9 cellular contexts compared by ENCODE assay signal in the genomic region with DNA sequence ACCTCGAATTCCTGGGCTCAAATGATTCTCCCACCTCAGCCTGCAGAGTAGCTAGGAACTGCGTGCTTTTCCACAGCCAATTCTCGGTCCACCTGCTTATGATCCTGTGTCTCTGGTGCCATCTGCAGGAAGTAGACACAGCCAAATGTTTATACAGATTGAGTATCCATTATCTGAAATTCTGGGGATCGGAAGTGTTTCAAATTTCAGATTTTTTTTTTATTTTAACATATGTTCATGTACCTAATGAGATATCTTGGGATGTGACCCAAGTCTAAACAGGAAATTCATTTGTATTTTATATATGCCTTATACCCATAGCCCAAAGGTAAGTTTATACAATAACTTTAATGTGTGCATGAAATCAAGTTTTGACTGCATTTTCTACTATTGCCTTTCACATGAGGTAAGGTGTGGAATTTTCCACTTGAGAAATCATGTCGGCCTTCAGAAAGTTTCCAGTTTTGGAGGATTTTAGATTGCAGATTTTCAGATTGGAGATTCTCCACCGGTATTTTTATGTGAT.
DNase-seq lines count a peak whose midpoint lies in the region; ATAC-seq and TF ChIP-seq lines count a peak whose summit lies in the region.
"Had no signal": no experiment of that assay in that cellular context is flagged by ENCODE, and none has a peak within 500 bp of the region (broad histone marks: within the 10 kb centered on the region; RNA-seq: fewer than 3 reads in every experiment).

No MANE protein-coding gene starts in this region.

- ATAC-seq in GM18858 (IDR thresholded peaks at IDR 0.05; ENCODE audit: unreplicated experiment) (no peak), HG03442 (IDR thresholded peaks at IDR 0.05; ENCODE audit: unreplicated experiment) (no peak)

- no peak overlapping the region for H3K23ac ChIP-seq in mesenchymal stem cell (ENCODE audit: low read length in 2 of 2)

- no peak overlapping the region for H3K4me2 ChIP-seq in mesenchymal stem cell (ENCODE audit: low read length, poor library complexity, severe bottlenecking)

- no peak overlapping the region for H2BK15ac ChIP-seq in mesenchymal stem cell (ENCODE audit: low read depth, poor library complexity, severe bottlenecking)

- H3K18ac ChIP-seq in mesenchymal stem cell (ENCODE audit: low read depth in 1 of 2, low read length in 2 of 2) = no peak overlapping the region

- H3K4me3 ChIP-seq in AG04450 (ENCODE audit: low read depth, low read length) (no peak overlapping the region; the same call in 1 of the 2 replicates), mesenchymal stem cell (ENCODE audit: insufficient read depth in 1 of 2, low read depth in 1 of 2, low read length in 2 of 2) (no peak overlapping the region)
- H3K4me3 ChIP-seq: thoracic aorta had no signal

- H3K14ac ChIP-seq in mesenchymal stem cell (ENCODE audit: low read length in 2 of 2) = no peak overlapping the region

- POLR2A ChIA-PET in AG04450 (lab: Yijun Ruan, JAX) = interaction anchor here (0.7 to 0.8 kb wide), 2 partner anchors 10 to 264 kb away, joined by 3 to 6 read pairs; partner anchors contain the start of gene GPX8

- H3K9me3 ChIP-seq in AG04450 (ENCODE audit: control insufficient read depth, insufficient read depth, low read length) = no peaks in the 10 kb centered on the region
- no peaks in the 10 kb centered on the region for H3K9me3 ChIP-seq in mesenchymal stem cell (ENCODE audit: control insufficient read depth, low read length)
- H3K9me3 ChIP-seq: thoracic aorta had no signal

- TF ChIP-seq CTCF in AG04450 (IDR thresholded peaks at IDR 0.05; ENCODE audit: low read depth, low read length) = peak; percentile 73

- H2BK12ac ChIP-seq in mesenchymal stem cell (ENCODE audit: low read length in 2 of 2) = no peak overlapping the region

- no peak overlapping the region for H2AFZ ChIP-seq in mesenchymal stem cell (ENCODE audit: low read depth, low read length)

- no peaks in the 10 kb centered on the region for H3K36me3 ChIP-seq in mesenchymal stem cell (ENCODE audit: control insufficient read depth in 1 of 2, insufficient read depth in 2 of 2, low read depth in 1 of 2, low read length in 2 of 2)
- H3K36me3 ChIP-seq: thoracic aorta had no signal

- H3K79me1 ChIP-seq in mesenchymal stem cell (replicated peaks; ENCODE audit: low read length, poor library complexity, severe bottlenecking) = no peaks in the 10 kb centered on the region

- H3K9ac ChIP-seq in mesenchymal stem cell (ENCODE audit: low read length) = peak overlapping the region; percentile 55

- H3K4ac ChIP-seq in mesenchymal stem cell (ENCODE audit: low read depth in 1 of 2, low read length in 2 of 2) = no peak overlapping the region

- H4K91ac ChIP-seq in mesenchymal stem cell (ENCODE audit: low read length) = no peak overlapping the region

- peaks cover 3% of the 10 kb centered on the region for H3K4me1 ChIP-seq in mesenchymal stem cell (ENCODE audit: control insufficient read depth, insufficient read depth, low read depth, low read length)

- H2BK120ac ChIP-seq in mesenchymal stem cell (ENCODE audit: low read depth, low read length) = no peak overlapping the region

- H3K27me3 ChIP-seq in AG04450 (ENCODE audit: control insufficient read depth, insufficient read depth, low read length) (peaks cover 2% of the 10 kb centered on the region), mesenchymal stem cell (ENCODE audit: control insufficient read depth in 1 of 2, insufficient read depth in 1 of 2, low read length in 2 of 2) (peaks cover 0 to 70% of the 10 kb centered on the region in 2 experiments)

- no peak overlapping the region for H4K8ac ChIP-seq in mesenchymal stem cell (ENCODE audit: low read length)

- no peak for DNase-seq in AG04450 (ENCODE audit: low read depth, low spot score)
- peak; percentile 71 for DNase-seq in EH (ENCODE audit: low read depth)
- peak; percentile 60 for DNase-seq in NCI-H460 (ENCODE audit: extremely low read depth, low read depth)
- DNase-seq in cerebellum (ENCODE audit: low spot score) = peak; percentile 26
- peak; percentile 65 for DNase-seq in mesenchymal stem cell
- no peak for DNase-seq in activated CD8-positive, alpha-beta memory T cell treated with anti-CD3 and anti-CD28 coated beads for 24 hours

- no peak overlapping the region for H2AK5ac ChIP-seq in mesenchymal stem cell (ENCODE audit: low read length, severe bottlenecking)

- H3K27ac ChIP-seq in AG04450 (ENCODE audit: low read depth, low read length) (no peak overlapping the region), mesenchymal stem cell (ENCODE audit: low read length, poor library complexity, severe bottlenecking) (no peak overlapping the region)
- H3K27ac ChIP-seq: thoracic aorta had no signal

- no peak overlapping the region for H2BK5ac ChIP-seq in mesenchymal stem cell (ENCODE audit: low read depth, low read length, poor library complexity, severe bottlenecking)

- 49% methylated on average over 5 of the region's 6 CpGs for WGBS in mesenchymal stem cell

- CTCF ChIA-PET in AG04450 (lab: Charles Lee) = interaction anchor here (0.6 to 4.3 kb wide), 22 partner anchors 9 to 661 kb away, joined by 3 to 30 read pairs (median 6); partner anchors contain the start of genes GPX8 and SNX18

Comparison
In these comparisons a context has a peak if more than half of its experiments do, and no peak if none do; other contexts are left out.
1. DNase-seq: peak in EH (single experiment), NCI-H460 (single experiment), cerebellum (single experiment) and mesenchymal stem cell (single experiment); none in AG04450 (single experiment) and activated CD8-positive, alpha-beta memory T cell treated with anti-CD3 and anti-CD28 coated beads for 24 hours (single experiment).